Comparison of ENCODE assay signal across 9 cellular contexts in the genomic region with DNA sequence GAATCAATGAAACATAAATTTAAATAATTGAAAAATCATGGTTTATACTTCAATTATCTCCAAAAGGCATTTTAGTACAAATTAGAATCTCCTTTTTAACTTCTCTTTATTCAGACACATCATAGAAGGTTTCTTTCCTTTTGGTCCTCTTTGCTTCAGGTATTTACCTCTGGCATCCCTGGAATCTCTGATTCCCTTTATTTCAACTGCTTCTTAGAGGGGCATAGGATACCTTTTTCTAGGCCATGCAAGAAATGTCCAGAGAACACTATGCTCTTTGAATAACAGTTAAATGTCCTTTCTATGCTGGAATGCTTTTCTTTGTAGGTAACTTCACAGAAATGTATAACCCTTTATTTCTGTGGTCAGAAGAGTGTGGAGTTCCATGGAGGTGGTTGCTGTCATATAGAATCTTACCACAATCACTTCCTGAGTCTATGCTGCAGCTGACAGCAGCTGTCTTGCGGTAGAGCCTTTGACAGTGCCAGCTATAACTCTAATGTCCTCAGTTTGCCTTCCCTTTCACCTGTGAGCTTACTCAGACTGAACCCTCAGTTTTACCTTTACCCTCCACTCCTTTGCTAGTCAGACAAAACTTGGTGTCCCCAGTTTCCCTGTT. TPM values are rescaled to one million over a fixed set of nuclear protein-coding genes. Genes with fewer than 3 reads are reported as not detected.
DNase-seq lines count a peak whose midpoint lies in the region; ATAC-seq, FAIRE-seq and TF ChIP-seq lines count a peak whose summit lies in the region.
"Had no signal": no experiment of that assay in that cellular context is flagged by ENCODE, and none has a peak within 500 bp of the region (broad histone marks: within the 10 kb centered on the region; RNA-seq: fewer than 3 reads in every experiment).

No MANE protein-coding gene starts in this region.

- no peak for TF ChIP-seq EP300 in SK-N-SH (IDR thresholded peaks at IDR 0.05; ENCODE audit: borderline replicate concordance in 1 of 2, low read depth in 1 of 2, low read length in 1 of 2)

- intact Hi-C loops in pancreas (cut with DNase I) = no loop called here

- H3K4me3 ChIP-seq in SK-N-SH (ENCODE audit: low read depth in 2 of 2, low read length in 1 of 2) (no peak overlapping the region), pancreas (no peak overlapping the region)

- H3K4me3 Mint-ChIP-seq in activated naive CD4-positive, alpha-beta T cell treated with anti-CD3 and anti-CD28 coated beads, Interleukin-2, amount 10 ng/mL, durations not matched to agents 7 days and 5 days = peak overlapping the region; percentile 10
- peak overlapping the region; percentile 29 for H3K4me3 Mint-ChIP-seq in T-helper 1 cell treated with Interleukin-12 subunit alpha and Interleukin-12 subunit beta and Interleukin-4 antibody, amounts not matched to agents 30 μg/mL and 1 μg/mL, for 36 hours
- H3K4me3 Mint-ChIP-seq in stimulated activated naive CD8-positive, alpha-beta T cell treated with anti-CD3 and anti-CD28 coated beads, Interleukin-15, amount 100 ng/mL, for 72 hours = peak overlapping the region; percentile 1 to 39

- H3K36me3 ChIP-seq in SK-N-SH (replicated peaks in 1 of 2; ENCODE audit: control insufficient read depth in 1 of 2, insufficient read depth in 2 of 2, low read length in 1 of 2) (no peaks in the 10 kb centered on the region), pancreas (no peaks in the 10 kb centered on the region)

- H3K9ac ChIP-seq in SK-N-SH = no peak overlapping the region

- WGBS in SK-N-SH (ENCODE audit: low lambda C conversion rate) = 100% methylated on average over 1 of the region's 1 CpG
- 90 to 93% methylated on average over 1 of the region's 1 CpG for WGBS in pancreas, 2 donors

- no peaks in the 10 kb centered on the region for H3K9me3 Mint-ChIP-seq in activated naive CD4-positive, alpha-beta T cell treated with anti-CD3 and anti-CD28 coated beads, Interleukin-2, amount 10 ng/mL, durations not matched to agents 7 days and 5 days
- H3K9me3 Mint-ChIP-seq in T-helper 1 cell treated with Interleukin-12 subunit alpha and Interleukin-12 subunit beta and Interleukin-4 antibody, amounts not matched to agents 30 μg/mL and 1 μg/mL, for 36 hours = no peaks in the 10 kb centered on the region
- no peaks in the 10 kb centered on the region for H3K9me3 Mint-ChIP-seq in stimulated activated naive CD8-positive, alpha-beta T cell treated with anti-CD3 and anti-CD28 coated beads, Interleukin-15, amount 100 ng/mL, for 72 hours

- no peak for FAIRE-seq in pancreas (lab: Jason Lieb, UNC)

- peaks cover 48% of the 10 kb centered on the region for H3K27me3 Mint-ChIP-seq in activated naive CD4-positive, alpha-beta T cell treated with anti-CD3 and anti-CD28 coated beads, Interleukin-2, amount 10 ng/mL, durations not matched to agents 7 days and 5 days
- H3K27me3 Mint-ChIP-seq in T-helper 1 cell treated with Interleukin-12 subunit alpha and Interleukin-12 subunit beta and Interleukin-4 antibody, amounts not matched to agents 30 μg/mL and 1 μg/mL, for 36 hours (ENCODE audit: low read depth) = peaks cover 31% of the 10 kb centered on the region
- H3K27me3 Mint-ChIP-seq in stimulated activated naive CD8-positive, alpha-beta T cell treated with anti-CD3 and anti-CD28 coated beads, Interleukin-15, amount 100 ng/mL, for 72 hours = peaks cover 26% of the 10 kb centered on the region

- DNase-seq in activated naive CD4-positive, alpha-beta T cell treated with anti-CD3 and anti-CD28 coated beads, Interleukin-2, amount 10 ng/mL, durations not matched to agents 7 days and 5 days = peak; percentile 61
- no peak for DNase-seq in activated naive CD4-positive, alpha-beta T cell treated with anti-CD3 and anti-CD28 coated beads, Interleukin-2, amount 50 U/mL, for 16 hours
- DNase-seq in stimulated activated naive CD8-positive, alpha-beta T cell treated with anti-CD3 and anti-CD28 coated beads, Interleukin-15, amount 100 ng/mL, for 72 hours = peak; percentile 15 to 28
- DNase-seq in SK-N-SH (no peak), iPS-NIHi11 (ENCODE audit: low spot score) (no peak), pancreas (no peak)

- H3K27me3 ChIP-seq in SK-N-SH (ENCODE audit: insufficient read depth) (no peaks in the 10 kb centered on the region), pancreas (no peaks in the 10 kb centered on the region)

- H3K4me2 ChIP-seq in SK-N-SH = no peak overlapping the region

- peak overlapping the region; percentile 16 for H3K27ac Mint-ChIP-seq in activated naive CD4-positive, alpha-beta T cell treated with anti-CD3 and anti-CD28 coated beads, Interleukin-2, amount 10 ng/mL, durations not matched to agents 7 days and 5 days
- peak overlapping the region; percentile 31 for H3K27ac Mint-ChIP-seq in T-helper 1 cell treated with Interleukin-12 subunit alpha and Interleukin-12 subunit beta and Interleukin-4 antibody, amounts not matched to agents 30 μg/mL and 1 μg/mL, for 36 hours
- peak overlapping the region in 1 of 2 donors; percentile 10 for H3K27ac Mint-ChIP-seq in stimulated activated naive CD8-positive, alpha-beta T cell treated with anti-CD3 and anti-CD28 coated beads, Interleukin-15, amount 100 ng/mL, for 72 hours

- peak overlapping the region in 1 of 2 experiments; percentile 14; a peak in 1 of 4 replicates for H3K27ac ChIP-seq in SK-N-SH (ENCODE audit: low read depth in 2 of 2, low read length in 1 of 2)
- no peak overlapping the region for H3K27ac ChIP-seq in pancreas

- POLR2A ChIA-PET in SK-N-SH (lab: Yijun Ruan, JAX) = no interaction called here

- ATAC-seq in HG02981 (IDR thresholded peaks at IDR 0.05; ENCODE audit: unreplicated experiment) (peak; percentile 96), pancreas (no peak)
- peak; percentile 96 for ATAC-seq in stimulated activated naive CD8-positive, alpha-beta T cell treated with anti-CD3 and anti-CD28 coated beads, Interleukin-15, amount 100 ng/mL, for 72 hours

- no peaks in the 10 kb centered on the region for H3K9me3 ChIP-seq in SK-N-SH
- H3K9me3 ChIP-seq in pancreas = no peaks in the 10 kb centered on the region

- TF ChIP-seq RAD21 in SK-N-SH (IDR thresholded peaks at IDR 0.05; ENCODE audit: low read length) = no peak

- H3K79me2 ChIP-seq in SK-N-SH (ENCODE audit: insufficient read depth) = no peaks in the 10 kb centered on the region

- CTCF ChIA-PET in activated naive CD4-positive, alpha-beta T cell treated with anti-CD3 and anti-CD28 coated beads, Interleukin-2, amount 10 ng/mL, durations not matched to agents 7 days and 5 days (lab: Charles Lee) = no interaction called here
- CTCF ChIA-PET in SK-N-SH (lab: Yijun Ruan, JAX) = no interaction called here

- no peaks in the 10 kb centered on the region for H3K36me3 Mint-ChIP-seq in activated naive CD4-positive, alpha-beta T cell treated with anti-CD3 and anti-CD28 coated beads, Interleukin-2, amount 10 ng/mL, durations not matched to agents 7 days and 5 days
- no peaks in the 10 kb centered on the region for H3K36me3 Mint-ChIP-seq in T-helper 1 cell treated with Interleukin-12 subunit alpha and Interleukin-12 subunit beta and Interleukin-4 antibody, amounts not matched to agents 30 μg/mL and 1 μg/mL, for 36 hours (ENCODE audit: low read depth)
- H3K36me3 Mint-ChIP-seq: CD4-positive, alpha-beta memory T cell had no signal

- no peaks in the 10 kb centered on the region for H4K20me1 ChIP-seq in SK-N-SH (ENCODE audit: insufficient read depth)

- no peaks in the 10 kb centered on the region for H3F3A ChIP-seq in SK-N-SH (replicated peaks; ENCODE audit: insufficient read depth)

- H2AFZ ChIP-seq in SK-N-SH (ENCODE audit: low read depth) = no peak overlapping the region

- H3K9me2 ChIP-seq in SK-N-SH = no peaks in the 10 kb centered on the region

- peaks cover 17% of the 10 kb centered on the region for H3K4me1 Mint-ChIP-seq in activated naive CD4-positive, alpha-beta T cell treated with anti-CD3 and anti-CD28 coated beads, Interleukin-2, amount 10 ng/mL, durations not matched to agents 7 days and 5 days
- peaks cover 15% of the 10 kb centered on the region for H3K4me1 Mint-ChIP-seq in T-helper 1 cell treated with Interleukin-12 subunit alpha and Interleukin-12 subunit beta and Interleukin-4 antibody, amounts not matched to agents 30 μg/mL and 1 μg/mL, for 36 hours (ENCODE audit: low read depth)
- H3K4me1 Mint-ChIP-seq in stimulated activated naive CD8-positive, alpha-beta T cell treated with anti-CD3 and anti-CD28 coated beads, Interleukin-15, amount 100 ng/mL, for 72 hours = peaks cover 12% of the 10 kb centered on the region

- H3K4me1 ChIP-seq in SK-N-SH (ENCODE audit: control insufficient read depth in 1 of 2, insufficient read depth in 2 of 2, low read depth in 1 of 2, low read length in 1 of 2) (peaks cover 0 to 11% of the 10 kb centered on the region in 2 experiments; a peak in 1 of 4 replicates), pancreas (no peaks in the 10 kb centered on the region)

- no peak for TF ChIP-seq CTCF in SK-N-SH (IDR thresholded peaks at IDR 0.05)
- no peak for TF ChIP-seq CTCF in pancreas (IDR thresholded peaks at IDR 0.05)

TF ChIP-seq in SK-N-SH, 30 proteins besides CTCF, POLR2A, EP300 and RAD21 (continues in another document):
- no peak for TF ChIP-seq TEAD4 (IDR thresholded peaks at IDR 0.05; ENCODE audit: borderline replicate concordance, insufficient read depth)
- TF ChIP-seq, protein P1, sequence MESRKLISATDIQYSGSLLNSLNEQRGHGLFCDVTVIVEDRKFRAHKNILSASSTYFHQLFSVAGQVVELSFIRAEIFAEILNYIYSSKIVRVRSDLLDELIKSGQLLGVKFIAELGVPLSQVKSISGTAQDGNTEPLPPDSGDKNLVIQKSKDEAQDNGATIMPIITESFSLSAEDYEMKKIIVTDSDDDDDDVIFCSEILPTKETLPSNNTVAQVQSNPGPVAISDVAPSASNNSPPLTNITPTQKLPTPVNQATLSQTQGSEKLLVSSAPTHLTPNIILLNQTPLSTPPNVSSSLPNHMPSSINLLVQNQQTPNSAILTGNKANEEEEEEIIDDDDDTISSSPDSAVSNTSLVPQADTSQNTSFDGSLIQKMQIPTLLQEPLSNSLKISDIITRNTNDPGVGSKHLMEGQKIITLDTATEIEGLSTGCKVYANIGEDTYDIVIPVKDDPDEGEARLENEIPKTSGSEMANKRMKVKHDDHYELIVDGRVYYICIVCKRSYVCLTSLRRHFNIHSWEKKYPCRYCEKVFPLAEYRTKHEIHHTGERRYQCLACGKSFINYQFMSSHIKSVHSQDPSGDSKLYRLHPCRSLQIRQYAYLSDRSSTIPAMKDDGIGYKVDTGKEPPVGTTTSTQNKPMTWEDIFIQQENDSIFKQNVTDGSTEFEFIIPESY (IDR thresholded peaks at IDR 0.05; ENCODE audit: borderline replicate concordance, low read depth) = no peak
- no peak for TF ChIP-seq CHD2 (IDR thresholded peaks at IDR 0.05; ENCODE audit: low read length, partially characterized antibody)
- no peak for TF ChIP-seq JUND (IDR thresholded peaks at IDR 0.05)
- no peak for TF ChIP-seq TCF12 (IDR thresholded peaks at IDR 0.05)
- no peak for TF ChIP-seq RFX5 (IDR thresholded peaks at IDR 0.05; ENCODE audit: low read length)

RNA-seq across cellular contexts. Expression of gene LAMC2, which starts 8.6 kb away (rescaled TPM):
- 0.15 and 0.16 TPM in 2 replicates for polyA plus RNA-seq in SK-N-SH (2012; rRNA removed)
- polyA plus RNA-seq in SK-N-SH (2012; cell fraction: cytosol; rRNA removed) = 0.04 and 0.07 TPM in 2 replicates
- polyA plus RNA-seq in SK-N-SH (2012; cell fraction: nucleus; rRNA removed) = 0.23 and 0.48 TPM in 2 replicates
- total RNA-seq in pancreas = 10 to 100 TPM in 2 of 6 donors, 1 to 10 TPM in 4; 1.3 to 31.2 (median 2.2) TPM
- polyA plus RNA-seq in pancreas = 1 to 10 TPM; 1.8 to 2.7 TPM
- total RNA-seq: CD4-positive, alpha-beta memory T cell had no signal
- polyA plus RNA-seq: CD4-positive, alpha-beta memory T cell had no signal

Comparison
In these comparisons a context has a peak if more than half of its experiments do, and no peak if none do; other contexts are left out.
1. DNase-seq: peak in activated naive CD4-positive, alpha-beta T cell treated with anti-CD3 and anti-CD28 coated beads, Interleukin-2, amount 10 ng/mL, durations not matched to agents 7 days and 5 days (single experiment) and stimulated activated naive CD8-positive, alpha-beta T cell treated with anti-CD3 and anti-CD28 coated beads, Interleukin-15, amount 100 ng/mL, for 72 hours (2 of 2); none in activated naive CD4-positive, alpha-beta T cell treated with anti-CD3 and anti-CD28 coated beads, Interleukin-2, amount 50 U/mL, for 16 hours (single experiment), SK-N-SH (single experiment), iPS-NIHi11 (single experiment) and pancreas (0 of 6).
2. ATAC-seq: peak in HG02981 (single experiment) and stimulated activated naive CD8-positive, alpha-beta T cell treated with anti-CD3 and anti-CD28 coated beads, Interleukin-15, amount 100 ng/mL, for 72 hours (single experiment); none in pancreas (0 of 4).
3. Peak in every context shown above with its lines, with median percentiles within 50 percentile points of each other: H3K4me3 Mint-ChIP-seq.